ENCODE assay signal across 24 cellular contexts in genomic region chr9:37420271-37421215, GRCh38.
"Had no signal": no experiment of that assay in that cellular context is flagged by ENCODE, and none has a peak within 500 bp of the region (broad histone marks: within the 10 kb centered on the region; RNA-seq: fewer than 3 reads in every experiment).

No MANE protein-coding gene starts in this region.

- H3K4me3 Mint-ChIP-seq: activated CD8-positive, alpha-beta T cell treated with anti-CD3 and anti-CD28 coated beads, Interleukin-2, amount 10 ng/mL, durations not matched to agents 7 days and 5 days; activated naive CD8-positive, alpha-beta T cell treated with anti-CD3 and anti-CD28 coated beads, Interleukin-2, amount 10 ng/mL, durations not matched to agents 7 days and 5 days; activated T-helper 17 cell treated with anti-CD3 and anti-CD28 coated beads, Interleukin-2, amount 50 U/mL, for 72 hours; T-helper 2 cell treated with Interferon-gamma antibody and Interleukin-4, amounts not matched to agents 5 μg/mL and 100 μg/mL, for 36 hours had no signal

- H3K9me3 Mint-ChIP-seq: activated naive CD8-positive, alpha-beta T cell treated with anti-CD3 and anti-CD28 coated beads, Interleukin-2, amount 10 ng/mL, durations not matched to agents 7 days and 5 days; activated T-helper 17 cell treated with anti-CD3 and anti-CD28 coated beads, Interleukin-2, amount 50 U/mL, for 72 hours; stimulated activated effector memory CD8-positive, alpha-beta T cell treated with anti-CD3 and anti-CD28 coated beads, Interleukin-12 subunit alpha, Interleukin-12 subunit beta, amount 100 ng/mL, for 72 hours; T-helper 2 cell treated with Interferon-gamma antibody and Interleukin-4, amounts not matched to agents 5 μg/mL and 100 μg/mL, for 36 hours had no signal

- H3K4me3 ChIP-seq: coronary artery, esophagus muscularis mucosa, gastrocnemius medialis, stomach, suprapubic skin, tibial nerve had no signal

- H3K27me3 Mint-ChIP-seq: activated naive CD8-positive, alpha-beta T cell treated with anti-CD3 and anti-CD28 coated beads, Interleukin-2, amount 10 ng/mL, durations not matched to agents 7 days and 5 days; activated T-helper 17 cell treated with anti-CD3 and anti-CD28 coated beads, Interleukin-2, amount 50 U/mL, for 72 hours had no signal

- H3K27me3 ChIP-seq: esophagus muscularis mucosa, gastrocnemius medialis, stomach, suprapubic skin, tibial nerve had no signal

- DNase-seq: activated CD4-positive, alpha-beta T cell treated with anti-CD3 and anti-CD28 coated beads for 1 hour; activated CD4-positive, alpha-beta T cell treated with anti-CD3 and anti-CD28 coated beads, Interleukin-2, amount 50 U/mL, for 1 hour; activated CD8-positive, alpha-beta T cell treated with anti-CD3 and anti-CD28 coated beads, Interleukin-2, amount 10 ng/mL, durations not matched to agents 7 days and 5 days; activated naive CD4-positive, alpha-beta T cell; activated naive CD8-positive, alpha-beta T cell treated with anti-CD3 and anti-CD28 coated beads, Interleukin-2, amount 10 ng/mL, durations not matched to agents 7 days and 5 days; activated T-cell treated with anti-CD3 and anti-CD28 coated beads, Interleukin-2, amount 50 U/mL, for 1 hour; amygdala; cerebellar nuclear complex; gastrocnemius medialis; head of caudate nucleus; left cardiac atrium; mesenchymal stem cell; occipital lobe; small intestine; stimulated activated CD4-positive, alpha-beta T cell treated with anti-CD3 and anti-CD28 coated beads, Interleukin-2, amount 100 ng/mL, for 24 hours; stomach had no signal

- H3K27ac ChIP-seq: coronary artery, esophagus muscularis mucosa, suprapubic skin had no signal

- H3K9me3 ChIP-seq: esophagus muscularis mucosa, gastrocnemius medialis, stomach, suprapubic skin, tibial nerve had no signal

- H3K36me3 ChIP-seq: gastrocnemius medialis, stomach, suprapubic skin, tibial nerve had no signal

- H3K36me3 Mint-ChIP-seq: activated naive CD8-positive, alpha-beta T cell treated with anti-CD3 and anti-CD28 coated beads, Interleukin-2, amount 10 ng/mL, durations not matched to agents 7 days and 5 days had no signal

- ATAC-seq: activated CD8-positive, alpha-beta T cell treated with anti-CD3 and anti-CD28 coated beads, Interleukin-2, amount 10 ng/mL, durations not matched to agents 7 days and 5 days; activated T-helper 17 cell treated with anti-CD3 and anti-CD28 coated beads, Interleukin-2, amount 50 U/mL, for 72 hours; gastrocnemius medialis; left cardiac atrium; sciatic nerve; stimulated activated effector memory CD8-positive, alpha-beta T cell treated with anti-CD3 and anti-CD28 coated beads, Interleukin-12 subunit alpha, Interleukin-12 subunit beta, amount 100 ng/mL, for 72 hours had no signal

- H3K27ac Mint-ChIP-seq: activated CD8-positive, alpha-beta T cell treated with anti-CD3 and anti-CD28 coated beads, Interleukin-2, amount 10 ng/mL, durations not matched to agents 7 days and 5 days; activated naive CD8-positive, alpha-beta T cell treated with anti-CD3 and anti-CD28 coated beads, Interleukin-2, amount 10 ng/mL, durations not matched to agents 7 days and 5 days; activated T-helper 17 cell treated with anti-CD3 and anti-CD28 coated beads, Interleukin-2, amount 50 U/mL, for 72 hours; stimulated activated effector memory CD8-positive, alpha-beta T cell treated with anti-CD3 and anti-CD28 coated beads, Interleukin-12 subunit alpha, Interleukin-12 subunit beta, amount 100 ng/mL, for 72 hours; T-helper 2 cell treated with Interferon-gamma antibody and Interleukin-4, amounts not matched to agents 5 μg/mL and 100 μg/mL, for 36 hours had no signal
